Comparison of ENCODE assay signal across 16 cellular contexts in genomic region chr18:68417166-68417776, GRCh38.
DNase-seq lines count a peak whose midpoint lies in the region; ATAC-seq and TF ChIP-seq lines count a peak whose summit lies in the region.
"Had no signal": no experiment of that assay in that cellular context is flagged by ENCODE, and none has a peak within 500 bp of the region (broad histone marks: within the 10 kb centered on the region; RNA-seq: fewer than 3 reads in every experiment).

No MANE protein-coding gene starts in this region.

- no peak for TF ChIP-seq CTCF in lower leg skin (IDR thresholded peaks at IDR 0.05)

- no peak overlapping the region for H3K4me3 ChIP-seq in lower leg skin (ENCODE audit: low read depth, poor library complexity, severe bottlenecking)
- H3K4me3 ChIP-seq: tibial artery had no signal

- intact Hi-C loops in lower leg skin (cut with DNase I; ENCODE audit: low total_unique reads), result no loop called here

- peak; percentile 2 for DNase-seq in NCI-H1436 (lab: John Stamatoyannopoulos, UW)
- DNase-seq in NCI-H1436 treated with DMSO at 0.1 percent for 48 hours (lab: John Stamatoyannopoulos, UW), result no peak
- DNase-seq in NCI-H460 (ENCODE audit: extremely low read depth, low read depth), result peak; percentile 75
- peak; percentile 11 for DNase-seq in cerebellar cortex (ENCODE audit: low spot score)
- DNase-seq in putamen (ENCODE audit: low spot score), result peak; percentile 39
- DNase-seq in lower leg skin (ENCODE audit: low spot score in 2 of 2), result no peak
- DNase-seq in ACHN, result no peak
- DNase-seq: activated CD4-positive, alpha-beta memory T cell treated with anti-CD3 and anti-CD28 coated beads, Interleukin-2, amount 10 ng/mL, durations not matched to agents 7 days and 5 days; activated T-cell treated with anti-CD3 and anti-CD28 coated beads, Interleukin-2, amount 50 U/mL, for 72 hours; CD4-positive, CD25-positive, alpha-beta regulatory T cell; erythroblast; NCI-H446; occipital lobe; small intestine; tibial artery had no signal

- TF ChIP-seq POLR2A in lower leg skin (IDR thresholded peaks at IDR 0.05), result no peak

- no peak for ATAC-seq in GM21367 (IDR thresholded peaks at IDR 0.05; ENCODE audit: unreplicated experiment)
- ATAC-seq: activated T-cell treated with anti-CD3 and anti-CD28 coated beads, Interleukin-2, amount 50 U/mL, for 72 hours had no signal

- 25 to 27% methylated on average over 2 of the region's 2 CpGs for WGBS in lower leg skin, 2 donors

- in situ Hi-C loops in ACHN (cut with HindIII; ENCODE audit: low pct_ligation_motif_present, low pct_unique_long_range_greater_than_20kb, low sequenced_read_pairs), result no loop called here

Comparison
In these comparisons a context has a peak if more than half of its experiments do, and no peak if none do; other contexts are left out.
1. DNase-seq: peak in NCI-H1436 (single experiment), NCI-H460 (single experiment), cerebellar cortex (single experiment) and putamen (single experiment); none in NCI-H1436 treated with DMSO at 0.1 percent for 48 hours (single experiment), lower leg skin (0 of 2) and ACHN (single experiment).